Comparison of ENCODE assay signal across 15 cellular contexts in the genomic region with DNA sequence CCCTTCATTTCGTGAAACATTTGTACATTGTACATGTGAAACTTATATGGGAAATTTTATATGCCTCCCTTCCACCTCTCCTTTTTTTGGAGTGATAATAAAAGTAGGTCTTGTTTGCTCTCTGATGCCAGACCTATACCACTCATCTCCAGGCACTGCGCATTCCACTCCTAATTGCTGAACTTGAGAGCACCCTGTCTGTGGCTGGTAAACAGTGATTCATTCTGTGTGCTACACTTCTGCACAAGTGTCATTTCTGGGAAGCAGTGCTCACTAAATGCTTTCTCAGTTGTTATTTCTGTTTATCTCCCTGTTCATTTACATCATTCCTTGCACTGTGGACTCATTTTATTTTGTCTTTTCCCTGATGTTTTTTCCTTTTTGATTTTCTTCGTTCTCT. TPM values are rescaled to one million over a fixed set of nuclear protein-coding genes. Genes with fewer than 3 reads are reported as not detected.
DNase-seq lines count a peak whose midpoint lies in the region; ATAC-seq and TF ChIP-seq lines count a peak whose summit lies in the region.
"Had no signal": no experiment of that assay in that cellular context is flagged by ENCODE, and none has a peak within 500 bp of the region (broad histone marks: within the 10 kb centered on the region; RNA-seq: fewer than 3 reads in every experiment).

No MANE protein-coding gene starts in this region.

- in situ Hi-C loops in KBM-7 (cut with MboI; ENCODE audit: low pct_unique_long_range_greater_than_20kb, low sequenced_read_pairs): no loop called here

- TF ChIP-seq CTCF in epithelial cell of esophagus (IDR thresholded peaks at IDR 0.05; ENCODE audit: insufficient read depth, low read depth, low read length, missing control alignments): no peak

- ATAC-seq in GM21423 (IDR thresholded peaks at IDR 0.05; ENCODE audit: unreplicated experiment): no peak
- ATAC-seq: stimulated activated naive B cell treated with anti-CD40 and anti-IgM and Interleukin-4, amounts not matched to agents 10 μg/mL and 1 μg/mL and 100 μg/mL, for 72 hours had no signal

- no peak overlapping the region for H3K4me3 ChIP-seq in epithelial cell of esophagus (ENCODE audit: low read length)
- H3K4me3 ChIP-seq: cardiac muscle cell, esophagus squamous epithelium, SK-N-MC had no signal

- peak; percentile 60 for DNase-seq in GM03348 (ENCODE audit: low spot score)
- DNase-seq in NCI-H2196 (lab: John Stamatoyannopoulos, UW; ENCODE audit: unreplicated experiment): peak; percentile 16
- peak; percentile 39 for DNase-seq in epithelial cell of esophagus (ENCODE audit: low read depth)
- DNase-seq in renal cortical epithelial cell (ENCODE audit: low read depth): peak; percentile 61
- no peak for DNase-seq in KBM-7
- DNase-seq in stimulated activated naive CD4-positive, alpha-beta T cell (lab: John Stamatoyannopoulos, UW): no peak
- no peak for DNase-seq in activated gamma-delta T cell (lab: John Stamatoyannopoulos, UW)
- DNase-seq: DND-41; esophagus squamous epithelium; NCI-H446 treated with DMSO at 0.1 percent for 48 hours; stimulated activated naive B cell treated with anti-CD40 and anti-IgM and Interleukin-4, amounts not matched to agents 10 μg/mL and 1 μg/mL and 100 μg/mL, for 72 hours had no signal

RNA-seq across cellular contexts. Expression of gene CCDC85A, which starts 15.6 kb away (rescaled TPM):
- under 0.01 and 0.15 TPM in 2 replicates for total RNA-seq in renal cortical epithelial cell
- total RNA-seq: activated T-helper 1 cell treated with anti-CD3 and anti-CD28 coated beads, Interleukin-12 subunit alpha, Interleukin-12 subunit beta, Interleukin-2, Interleukin-4 antibody, amounts not matched to agents 30 ng/mL and 10 ng/mL and 1 ng/mL, durations not matched to agents 14 hours and 24 hours and 36 hours had no signal

Comparison
In these comparisons a context has a peak if more than half of its experiments do, and no peak if none do; other contexts are left out.
1. DNase-seq: peak in GM03348 (single experiment), NCI-H2196 (single experiment), epithelial cell of esophagus (single experiment) and renal cortical epithelial cell (single experiment); none in KBM-7 (single experiment), stimulated activated naive CD4-positive, alpha-beta T cell (0 of 6) and activated gamma-delta T cell (single experiment).